Comparison of ENCODE assay signal across 17 cellular contexts in genomic region chrX:44698328-44698727, GRCh38.
"Had no signal": no experiment of that assay in that cellular context is flagged by ENCODE, and none has a peak within 500 bp of the region (broad histone marks: within the 10 kb centered on the region; RNA-seq: fewer than 3 reads in every experiment).

No MANE protein-coding gene starts in this region.

- ATAC-seq: activated CD8-positive, alpha-beta T cell treated with anti-CD3 and anti-CD28 coated beads, Interleukin-2, amount 10 ng/mL, durations not matched to agents 7 days and 5 days; activated naive CD8-positive, alpha-beta T cell treated with anti-CD3 and anti-CD28 coated beads, Interleukin-2, amount 50 U/mL, for 24 hours; left lung; sciatic nerve; T-cell had no signal

- DNase-seq: activated CD4-positive, alpha-beta T cell treated with anti-CD3 and anti-CD28 coated beads, Interleukin-2, amount 10 ng/mL, durations not matched to agents 24 days and 14 days; activated CD8-positive, alpha-beta T cell treated with anti-CD3 and anti-CD28 coated beads, Interleukin-2, amount 10 ng/mL, durations not matched to agents 7 days and 5 days; activated naive CD4-positive, alpha-beta T cell treated with anti-CD3 and anti-CD28 coated beads for 36 hours; activated naive CD8-positive, alpha-beta T cell treated with anti-CD3 and anti-CD28 coated beads, Interleukin-2, amount 50 U/mL, for 24 hours; activated T-cell treated with anti-CD3 and anti-CD28 coated beads, Interleukin-2, amount 50 U/mL, for 24 hours; erythroblast; head of caudate nucleus; left lung; stimulated activated CD4-positive, alpha-beta T cell treated with anti-CD3 and anti-CD28 coated beads, Interleukin-4, amount 100 ng/mL, for 1 hour; T-cell; T1000; testis; upper lobe of left lung had no signal

- H3K36me3 ChIP-seq: left lung, upper lobe of left lung had no signal

- H3K4me1 ChIP-seq: left lung, testis, upper lobe of left lung had no signal

- H3K4me3 Mint-ChIP-seq: activated CD4-positive, alpha-beta T cell treated with anti-CD3 and anti-CD28 coated beads, Interleukin-2, amount 10 ng/mL, durations not matched to agents 24 days and 14 days; activated CD8-positive, alpha-beta T cell treated with anti-CD3 and anti-CD28 coated beads, Interleukin-2, amount 10 ng/mL, durations not matched to agents 7 days and 5 days; activated naive CD4-positive, alpha-beta T cell treated with anti-CD3 and anti-CD28 coated beads for 36 hours; activated naive CD8-positive, alpha-beta T cell treated with anti-CD3 and anti-CD28 coated beads, Interleukin-2, amount 50 U/mL, for 24 hours; activated T-cell treated with anti-CD3 and anti-CD28 coated beads, Interleukin-2, amount 50 U/mL, for 24 hours; neural crest cell; T-cell had no signal

- H3K4me3 ChIP-seq: coronary artery, left lung, smooth muscle cell, testis, upper lobe of left lung had no signal

- H3K9me3 Mint-ChIP-seq: activated CD4-positive, alpha-beta T cell treated with anti-CD3 and anti-CD28 coated beads, Interleukin-2, amount 10 ng/mL, durations not matched to agents 24 days and 14 days; activated naive CD4-positive, alpha-beta T cell treated with anti-CD3 and anti-CD28 coated beads for 36 hours; activated naive CD8-positive, alpha-beta T cell treated with anti-CD3 and anti-CD28 coated beads, Interleukin-2, amount 50 U/mL, for 24 hours; activated T-cell treated with anti-CD3 and anti-CD28 coated beads, Interleukin-2, amount 50 U/mL, for 24 hours; neural crest cell; T-cell had no signal

- H3K4me1 Mint-ChIP-seq: activated CD4-positive, alpha-beta T cell treated with anti-CD3 and anti-CD28 coated beads, Interleukin-2, amount 10 ng/mL, durations not matched to agents 24 days and 14 days; activated naive CD8-positive, alpha-beta T cell treated with anti-CD3 and anti-CD28 coated beads, Interleukin-2, amount 50 U/mL, for 24 hours; T-cell had no signal

- H3K27ac ChIP-seq: coronary artery, left lung, testis, upper lobe of left lung had no signal

- H3K27ac Mint-ChIP-seq: activated CD4-positive, alpha-beta T cell treated with anti-CD3 and anti-CD28 coated beads, Interleukin-2, amount 10 ng/mL, durations not matched to agents 24 days and 14 days; activated CD8-positive, alpha-beta T cell treated with anti-CD3 and anti-CD28 coated beads, Interleukin-2, amount 10 ng/mL, durations not matched to agents 7 days and 5 days; activated naive CD4-positive, alpha-beta T cell treated with anti-CD3 and anti-CD28 coated beads for 36 hours; activated naive CD8-positive, alpha-beta T cell treated with anti-CD3 and anti-CD28 coated beads, Interleukin-2, amount 50 U/mL, for 24 hours; activated T-cell treated with anti-CD3 and anti-CD28 coated beads, Interleukin-2, amount 50 U/mL, for 24 hours; T-cell had no signal

- H3K9me3 ChIP-seq: left lung, testis, upper lobe of left lung had no signal

- H3K36me3 Mint-ChIP-seq: T-cell had no signal

- H3K27me3 ChIP-seq: left lung, testis, upper lobe of left lung had no signal

- H3K27me3 Mint-ChIP-seq: activated CD4-positive, alpha-beta T cell treated with anti-CD3 and anti-CD28 coated beads, Interleukin-2, amount 10 ng/mL, durations not matched to agents 24 days and 14 days; activated naive CD8-positive, alpha-beta T cell treated with anti-CD3 and anti-CD28 coated beads, Interleukin-2, amount 50 U/mL, for 24 hours had no signal
